17 cellular contexts compared by ENCODE assay signal in genomic region chr22:31509041-31509440, GRCh38. TPM values are rescaled to one million over a fixed set of nuclear protein-coding genes. Genes with fewer than 3 reads are reported as not detected.
DNase-seq lines count a peak whose midpoint lies in the region; ATAC-seq and TF ChIP-seq lines count a peak whose summit lies in the region.
"Had no signal": no experiment of that assay in that cellular context is flagged by ENCODE, and none has a peak within 500 bp of the region (broad histone marks: within the 10 kb centered on the region; RNA-seq: fewer than 3 reads in every experiment).

No MANE protein-coding gene starts in this region.

- H2AK9ac ChIP-seq in IMR-90 (replicated peaks; ENCODE audit: low read depth, low read length, poor library complexity) = no peak overlapping the region

- H3K4me1 Mint-ChIP-seq in activated naive CD4-positive, alpha-beta T cell treated with anti-CD3 and anti-CD28 coated beads for 36 hours (ENCODE audit: low read depth) = peaks cover 57% of the 10 kb centered on the region
- H3K4me1 Mint-ChIP-seq in effector memory CD8-positive, alpha-beta T cell (ENCODE audit: low read depth in 2 of 2) = peaks cover 9 to 46% of the 10 kb centered on the region in 2 donors
- peaks cover 24% of the 10 kb centered on the region for H3K4me1 Mint-ChIP-seq in stimulated activated effector memory CD8-positive, alpha-beta T cell treated with anti-CD3 and anti-CD28 coated beads, Interleukin-12 subunit alpha, Interleukin-12 subunit beta, amount 100 ng/mL, for 72 hours

- no peaks in the 10 kb centered on the region for H3K9me1 ChIP-seq in IMR-90 (ENCODE audit: insufficient read depth, low read length)

- no peak overlapping the region for H3K14ac ChIP-seq in IMR-90 (replicated peaks; ENCODE audit: low read depth, low read length)

- H2BK5ac ChIP-seq in IMR-90 (ENCODE audit: low read depth, low read length, poor library complexity, severe bottlenecking) = no peak overlapping the region

- H2BK15ac ChIP-seq in IMR-90 (ENCODE audit: low read depth, low read length) = no peak overlapping the region

- H3K27ac ChIP-seq in IMR-90 (ENCODE audit: insufficient read depth, low read length) = no peak overlapping the region
- H3K27ac ChIP-seq: RWPE1 had no signal

- H4K8ac ChIP-seq in IMR-90 (ENCODE audit: low read depth in 2 of 2, low read length in 2 of 2) = no peak overlapping the region

- no peak overlapping the region for H4K91ac ChIP-seq in IMR-90 (ENCODE audit: insufficient read depth, low read depth, low read length)

- H3K4me3 ChIP-seq in IMR-90 (ENCODE audit: insufficient read depth, low read depth, low read length) = no peak overlapping the region
- H3K4me3 ChIP-seq: MG63 had no signal

- H2AFZ ChIP-seq in IMR-90 (replicated peaks; ENCODE audit: low read length, poor library complexity) = no peak overlapping the region

- H4K5ac ChIP-seq in IMR-90 (ENCODE audit: low read depth, low read length) = no peak overlapping the region

- H3K9me3 ChIP-seq in IMR-90 (ENCODE audit: control insufficient read depth, insufficient read depth, low read length) = peaks cover 2% of the 10 kb centered on the region; the same call in 1 of the 2 replicates

- no peak overlapping the region for H3K23ac ChIP-seq in IMR-90 (ENCODE audit: low read depth, low read length)

- peaks cover 2% of the 10 kb centered on the region; the same call in 1 of the 2 replicates for H3K4me1 ChIP-seq in IMR-90 (ENCODE audit: control insufficient read depth, insufficient read depth, low read length)

- TF ChIP-seq CTCF in IMR-90 (conservative IDR thresholded peaks at IDR 0.05; ENCODE audit: low read depth, low read length) = no peak

- no CpG with 5 or more reads among the region's 1 CpG for WGBS in IMR-90 (ENCODE audit: extremely low coverage in 2 of 2, insufficient read length in 1 of 2), 2 experiments

- in situ Hi-C loops in IMR-90 (cut with MboI; ENCODE audit: low sequenced_read_pairs) = no loop called here

- no peaks in the 10 kb centered on the region; the same call in 1 of the 2 replicates for H3K36me3 ChIP-seq in IMR-90 (ENCODE audit: control insufficient read depth, insufficient read depth, low read length)

- H2BK120ac ChIP-seq in IMR-90 (ENCODE audit: low read depth, low read length) = no peak overlapping the region

- peak overlapping the region; percentile 73 for H3K27ac Mint-ChIP-seq in activated naive CD4-positive, alpha-beta T cell treated with anti-CD3 and anti-CD28 coated beads for 36 hours
- H3K27ac Mint-ChIP-seq in effector memory CD8-positive, alpha-beta T cell = peak overlapping the region; percentile 35 to 41
- H3K27ac Mint-ChIP-seq in stimulated activated effector memory CD8-positive, alpha-beta T cell treated with anti-CD3 and anti-CD28 coated beads, Interleukin-12 subunit alpha, Interleukin-12 subunit beta, amount 100 ng/mL, for 72 hours = peak overlapping the region; percentile 50

- intact Hi-C loops in activated naive CD4-positive, alpha-beta T cell treated with anti-CD3 and anti-CD28 coated beads for 36 hours (cut with micrococcal nuclease) = no loop called here
- intact Hi-C loops in IMR-90 (cut with micrococcal nuclease) = no loop called here

- no peak for DNase-seq in activated naive CD4-positive, alpha-beta T cell treated with anti-CD3 and anti-CD28 coated beads for 36 hours
- no peak for DNase-seq in activated naive CD4-positive, alpha-beta T cell (lab: John Stamatoyannopoulos, UW)
- DNase-seq in IMR-90 = peak; percentile 59
- DNase-seq in effector memory CD8-positive, alpha-beta T cell = no peak
- no peak for DNase-seq in stimulated activated effector memory CD8-positive, alpha-beta T cell treated with anti-CD3 and anti-CD28 coated beads, Interleukin-12 subunit alpha, Interleukin-12 subunit beta, amount 100 ng/mL, for 72 hours (ENCODE audit: low spot score in 2 of 2)
- DNase-seq: DMS79 treated with DMSO at 0.1 percent for 48 hours, GDM1, MG63, NCI-H1092 treated with DMSO at 0.1 percent for 48 hours, NCI-H1694 treated with DMSO at 0.1 percent for 48 hours, NCI-H345, NCI-H526 treated with DMSO at 0.1 percent for 48 hours, OCI-M1 had no signal

- H3K36me3 Mint-ChIP-seq in activated naive CD4-positive, alpha-beta T cell treated with anti-CD3 and anti-CD28 coated beads for 36 hours (ENCODE audit: low read depth) = peaks cover 49% of the 10 kb centered on the region
- H3K36me3 Mint-ChIP-seq in effector memory CD8-positive, alpha-beta T cell (ENCODE audit: insufficient read depth) = peaks cover 44% of the 10 kb centered on the region
- H3K36me3 Mint-ChIP-seq in stimulated activated effector memory CD8-positive, alpha-beta T cell treated with anti-CD3 and anti-CD28 coated beads, Interleukin-12 subunit alpha, Interleukin-12 subunit beta, amount 100 ng/mL, for 72 hours = peaks cover 91% of the 10 kb centered on the region

- TF ChIP-seq POLR2A in IMR-90 (IDR thresholded peaks at IDR 0.05; ENCODE audit: low read depth, low read length) = no peak

- CTCF ChIA-PET in activated naive CD4-positive, alpha-beta T cell treated with anti-CD3 and anti-CD28 coated beads for 36 hours (lab: Charles Lee) = no interaction called here
- CTCF ChIA-PET in IMR-90 (lab: Yijun Ruan, JAX) = no interaction called here

- no peak overlapping the region for H3K4ac ChIP-seq in IMR-90 (ENCODE audit: low read depth, low read length)

- H3K18ac ChIP-seq in IMR-90 (ENCODE audit: low read depth, low read length) = no peak overlapping the region

- H3K9me3 Mint-ChIP-seq in activated naive CD4-positive, alpha-beta T cell treated with anti-CD3 and anti-CD28 coated beads for 36 hours = peaks cover 6% of the 10 kb centered on the region
- no peaks in the 10 kb centered on the region for H3K9me3 Mint-ChIP-seq in effector memory CD8-positive, alpha-beta T cell
- no peaks in the 10 kb centered on the region for H3K9me3 Mint-ChIP-seq in stimulated activated effector memory CD8-positive, alpha-beta T cell treated with anti-CD3 and anti-CD28 coated beads, Interleukin-12 subunit alpha, Interleukin-12 subunit beta, amount 100 ng/mL, for 72 hours

- peaks cover 13 to 34% of the 10 kb centered on the region in 2 experiments for H3K79me1 ChIP-seq in IMR-90 (ENCODE audit: low read depth in 1 of 2, low read length in 2 of 2)

- no TSS peak for BruUV-seq in IMR-90 (replicated peaks; lab: Mats Ljungman, UMichigan)

- H3K56ac ChIP-seq in IMR-90 (ENCODE audit: extremely low read depth, insufficient read depth, low read length) = no peak overlapping the region

- no peaks in the 10 kb centered on the region for H3K27me3 Mint-ChIP-seq in activated naive CD4-positive, alpha-beta T cell treated with anti-CD3 and anti-CD28 coated beads for 36 hours (ENCODE audit: low read depth)
- no peaks in the 10 kb centered on the region for H3K27me3 Mint-ChIP-seq in effector memory CD8-positive, alpha-beta T cell

- no peak overlapping the region for H3K4me3 Mint-ChIP-seq in activated naive CD4-positive, alpha-beta T cell treated with anti-CD3 and anti-CD28 coated beads for 36 hours
- H3K4me3 Mint-ChIP-seq in effector memory CD8-positive, alpha-beta T cell = no peak overlapping the region
- H3K4me3 Mint-ChIP-seq in stimulated activated effector memory CD8-positive, alpha-beta T cell treated with anti-CD3 and anti-CD28 coated beads, Interleukin-12 subunit alpha, Interleukin-12 subunit beta, amount 100 ng/mL, for 72 hours = no peak overlapping the region
- H3K4me3 Mint-ChIP-seq: CD8-positive, alpha-beta T cell had no signal

- ATAC-seq in IMR-90 (ENCODE audit: low read depth) = no peak
- no peak for ATAC-seq in effector memory CD8-positive, alpha-beta T cell (replicated peaks)
- no peak for ATAC-seq in stimulated activated effector memory CD8-positive, alpha-beta T cell treated with anti-CD3 and anti-CD28 coated beads, Interleukin-12 subunit alpha, Interleukin-12 subunit beta, amount 100 ng/mL, for 72 hours
- ATAC-seq in GM18511 (IDR thresholded peaks at IDR 0.05; ENCODE audit: unreplicated experiment) = no peak
- ATAC-seq in HG03354 (IDR thresholded peaks at IDR 0.05; ENCODE audit: poor library complexity, severe bottlenecking, unreplicated experiment) = no peak
- ATAC-seq: CD8-positive, alpha-beta T cell had no signal

- POLR2A ChIA-PET in IMR-90 (lab: Charles Lee; ENCODE audit: unreplicated experiment) = no interaction called here

- dilution Hi-C loops in IMR-90 (cut with HindIII; ENCODE audit: low sequenced_read_pairs, unreplicated experiment) = no loop called here

- H3K9ac ChIP-seq in IMR-90 (ENCODE audit: low read depth, low read length) = no peak overlapping the region

- TF ChIP-seq RAD21 in IMR-90 (IDR thresholded peaks at IDR 0.05; ENCODE audit: low read length) = no peak

- H2BK20ac ChIP-seq in IMR-90 (ENCODE audit: low read depth, low read length) = no peak overlapping the region

- H4K20me1 ChIP-seq in IMR-90 (ENCODE audit: insufficient read depth, low read length) = no peaks in the 10 kb centered on the region

- no peaks in the 10 kb centered on the region for H3K27me3 ChIP-seq in IMR-90 (ENCODE audit: control insufficient read depth, insufficient read depth, low read length)
- H3K27me3 ChIP-seq: MG63 had no signal

- H3K4me2 ChIP-seq in IMR-90 (ENCODE audit: low read depth, low read length) = no peak overlapping the region

- H2AK5ac ChIP-seq in IMR-90 (ENCODE audit: low read depth, low read length) = no peak overlapping the region

TF ChIP-seq in IMR-90, 13 proteins besides CTCF, POLR2A, EP300 and RAD21:
- TF ChIP-seq SMC3 (IDR thresholded peaks at IDR 0.05; ENCODE audit: low read depth, low read length) (no peak), NFE2L2 (IDR thresholded peaks at IDR 0.05; ENCODE audit: low read depth, low read length) (no peak)
- TF ChIP-seq, protein P1, sequence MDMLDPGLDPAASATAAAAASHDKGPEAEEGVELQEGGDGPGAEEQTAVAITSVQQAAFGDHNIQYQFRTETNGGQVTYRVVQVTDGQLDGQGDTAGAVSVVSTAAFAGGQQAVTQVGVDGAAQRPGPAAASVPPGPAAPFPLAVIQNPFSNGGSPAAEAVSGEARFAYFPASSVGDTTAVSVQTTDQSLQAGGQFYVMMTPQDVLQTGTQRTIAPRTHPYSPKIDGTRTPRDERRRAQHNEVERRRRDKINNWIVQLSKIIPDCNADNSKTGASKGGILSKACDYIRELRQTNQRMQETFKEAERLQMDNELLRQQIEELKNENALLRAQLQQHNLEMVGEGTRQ (IDR thresholded peaks at IDR 0.05; ENCODE audit: low read depth, low read length) = no peak

RNA-seq across cellular contexts. Expression of gene SFI1, which starts 12.7 kb away (rescaled TPM):
- 100 to 1,000 TPM; 147 to 155 TPM for total RNA-seq in activated naive CD4-positive, alpha-beta T cell treated with anti-CD3 and anti-CD28 coated beads for 36 hours
- 8.9 and 9.9 TPM in 2 replicates for total RNA-seq in IMR-90 (2012; rRNA removed)
- polyA plus RNA-seq in IMR-90 (2012; rRNA removed) = 12.0 and 12.3 TPM in 2 replicates
- 4.8 and 6.5 TPM in 2 replicates for polyA plus RNA-seq in IMR-90 (2012; cell fraction: cytosol; rRNA removed)
- 69.1 and 132 TPM in 2 replicates for polyA plus RNA-seq in IMR-90 (2012; cell fraction: nucleus; rRNA removed; ENCODE audit: low replicate concordance)

RNA-seq across cellular contexts. Expression of gene EIF4ENIF1, which starts 19.4 kb away (rescaled TPM):
- 10 to 100 TPM; 28.1 to 29.0 TPM for total RNA-seq in activated naive CD4-positive, alpha-beta T cell treated with anti-CD3 and anti-CD28 coated beads for 36 hours
- total RNA-seq in IMR-90 (2012; rRNA removed) = 14.7 and 16.4 TPM in 2 replicates
- polyA plus RNA-seq in IMR-90 (2012; rRNA removed) = 16.0 and 17.2 TPM in 2 replicates
- 7.8 and 8.1 TPM in 2 replicates for polyA plus RNA-seq in IMR-90 (2012; cell fraction: cytosol; rRNA removed)
- polyA plus RNA-seq in IMR-90 (2012; cell fraction: nucleus; rRNA removed; ENCODE audit: low replicate concordance) = 22.6 and 39.0 TPM in 2 replicates

Comparison
In these comparisons a context has a peak if more than half of its experiments do, and no peak if none do; other contexts are left out.
1. RNA of gene SFI1, which starts 12.7 kb away (total RNA-seq): 147 to 155 TPM in activated naive CD4-positive, alpha-beta T cell treated with anti-CD3 and anti-CD28 coated beads for 36 hours; 8.9 to 9.9 TPM in IMR-90; every median in the first group is over 10 times any median in the second.
2. Peak in every context shown above with its lines, with median percentiles within 50 percentile points of each other: H3K27ac Mint-ChIP-seq.